Comparison of ENCODE assay signal across 10 cellular contexts in the genomic region with DNA sequence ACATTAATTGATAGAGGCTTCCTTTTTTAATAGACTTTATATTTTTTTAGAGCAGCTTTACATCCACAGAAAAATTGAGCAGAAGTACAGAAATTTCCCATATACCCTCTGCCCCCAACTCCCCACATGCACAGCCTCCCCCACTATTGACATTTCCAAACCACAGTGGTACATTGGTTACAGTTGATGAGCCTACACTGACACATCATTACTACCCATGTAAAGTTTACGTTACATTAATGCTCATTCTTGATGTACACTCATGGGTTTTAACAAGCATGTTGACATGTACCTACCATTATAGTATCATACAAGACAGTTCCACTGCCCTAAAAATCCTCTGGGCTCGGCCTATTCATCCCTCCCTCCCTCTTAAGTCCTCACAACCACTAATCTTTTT.
"Had no signal": no experiment of that assay in that cellular context is flagged by ENCODE, and none has a peak within 500 bp of the region (broad histone marks: within the 10 kb centered on the region; RNA-seq: fewer than 3 reads in every experiment).

No MANE protein-coding gene starts in this region.

- H3K4me3 ChIP-seq: GM23248, HAP-1, K562 had no signal

- H3K4me1 ChIP-seq: HAP-1 had no signal

- DNase-seq: GM23248, GOT3, H7, HFFc6, IMR-90, KG1 had no signal

- H2AFZ ChIP-seq: GM23248 had no signal

- H3K27ac ChIP-seq: GM23248 had no signal

- ATAC-seq: HCT116, K562 had no signal

- H3K36me3 ChIP-seq: HAP-1 had no signal

- H3K4me3 Mint-ChIP-seq: HFFc6 had no signal

- FAIRE-seq: HTR-8/SVneo, K562 had no signal

- H3K9me3 Mint-ChIP-seq: HFFc6 had no signal

- H3K9me3 ChIP-seq: HAP-1 had no signal

- H3K9ac ChIP-seq: GM23248 had no signal

- H3K27ac Mint-ChIP-seq: HFFc6 had no signal
